ENCODE assay signal across 31 cellular contexts in genomic region chr2:214104967-214105366, GRCh38.
"Had no signal": no experiment of that assay in that cellular context is flagged by ENCODE, and none has a peak within 500 bp of the region (broad histone marks: within the 10 kb centered on the region; RNA-seq: fewer than 3 reads in every experiment).

No MANE protein-coding gene starts in this region.

- H3K9me3 ChIP-seq: adrenal gland, body of pancreas, breast epithelium, Peyer's patch, SJSA1, SK-N-SH had no signal

- H3K27ac ChIP-seq: adrenal gland, body of pancreas, breast epithelium, Peyer's patch, SJSA1 had no signal

- H3K36me3 ChIP-seq: adrenal gland, breast epithelium, Peyer's patch, SJSA1 had no signal

- H3K9me3 Mint-ChIP-seq: activated CD4-positive, alpha-beta memory T cell treated with anti-CD3 and anti-CD28 coated beads for 36 hours; activated T-cell treated with anti-CD3 and anti-CD28 coated beads, Interleukin-2, amount 50 U/mL, for 4 hours; activated T-helper 1 cell treated with anti-CD3 and anti-CD28 coated beads, Interleukin-12 subunit alpha, Interleukin-12 subunit beta, Interleukin-2, Interleukin-4 antibody, amounts not matched to agents 30 ng/mL and 10 ng/mL and 1 ng/mL, durations not matched to agents 14 hours and 24 hours and 36 hours; T-helper 1 cell treated with Interleukin-12 subunit alpha and Interleukin-12 subunit beta and Interleukin-4 antibody, amounts not matched to agents 30 μg/mL and 1 μg/mL, for 36 hours; T-helper 2 cell treated with Interferon-gamma antibody and Interleukin-4, amounts not matched to agents 5 μg/mL and 100 μg/mL, for 36 hours had no signal

- H3K36me3 Mint-ChIP-seq: activated CD4-positive, alpha-beta memory T cell treated with anti-CD3 and anti-CD28 coated beads for 36 hours had no signal

- H3K27ac Mint-ChIP-seq: activated CD4-positive, alpha-beta memory T cell treated with anti-CD3 and anti-CD28 coated beads for 36 hours; activated CD4-positive, alpha-beta T cell treated with anti-CD3 and anti-CD28 coated beads for 36 hours; activated naive CD4-positive, alpha-beta T cell treated with anti-CD3 and anti-CD28 coated beads for 36 hours; activated naive CD4-positive, alpha-beta T cell treated with anti-CD3 and anti-CD28 coated beads, Interleukin-2, amount 50 U/mL, for 72 hours; activated T-helper 1 cell treated with anti-CD3 and anti-CD28 coated beads, Interleukin-12 subunit alpha, Interleukin-12 subunit beta, Interleukin-2, Interleukin-4 antibody, amounts not matched to agents 30 ng/mL and 10 ng/mL and 1 ng/mL, durations not matched to agents 14 hours and 24 hours and 36 hours; T-helper 1 cell treated with Interleukin-12 subunit alpha and Interleukin-12 subunit beta and Interleukin-4 antibody, amounts not matched to agents 30 μg/mL and 1 μg/mL, for 36 hours; T-helper 2 cell treated with Interferon-gamma antibody and Interleukin-4, amounts not matched to agents 5 μg/mL and 100 μg/mL, for 36 hours had no signal

- DNase-seq: activated CD4-positive, alpha-beta memory T cell treated with anti-CD3 and anti-CD28 coated beads for 36 hours; activated CD4-positive, alpha-beta T cell treated with anti-CD3 and anti-CD28 coated beads for 36 hours; activated CD4-positive, alpha-beta T cell treated with anti-CD3 and anti-CD28 coated beads, Interleukin-2, amount 50 U/mL, for 1 hour; activated CD8-positive, alpha-beta memory T cell treated with anti-CD3 and anti-CD28 coated beads, Interleukin-2, amount 50 U/mL, for 4 hours; activated gamma-delta T cell treated with Interleukin-2 at 50 U/mL for 16 hours; activated naive CD4-positive, alpha-beta T cell treated with anti-CD3 and anti-CD28 coated beads for 36 hours; activated T-cell treated with anti-CD3 and anti-CD28 coated beads for 4 hours; activated T-cell treated with anti-CD3 and anti-CD28 coated beads, Interleukin-2, amount 50 U/mL, for 4 hours; adrenal gland; body of pancreas; MM.1S; MV-4-11; NCI-H1092; NCI-H1436 treated with DMSO at 0.1 percent for 48 hours; NCI-H187 treated with DMSO at 0.1 percent for 48 hours; NCI-H2081; NCI-H226; NCI-H524; NK-92 treated with Interleukin-12 subunit alpha and Interleukin-12 subunit beta, amount 100 ng/mL, for 24 hours; PC-3; Peyer's patch; RPMI8226; SHP77 treated with DMSO at 0.1 percent for 48 hours; SK-N-SH had no signal

- H3K27me3 ChIP-seq: adrenal gland, body of pancreas, breast epithelium, Peyer's patch, SJSA1 had no signal

- H3K4me1 Mint-ChIP-seq: activated CD4-positive, alpha-beta T cell treated with anti-CD3 and anti-CD28 coated beads for 36 hours had no signal

- H3K4me3 Mint-ChIP-seq: activated CD4-positive, alpha-beta memory T cell treated with anti-CD3 and anti-CD28 coated beads for 36 hours; activated CD4-positive, alpha-beta T cell treated with anti-CD3 and anti-CD28 coated beads for 36 hours; activated naive CD4-positive, alpha-beta T cell treated with anti-CD3 and anti-CD28 coated beads for 36 hours; activated T-cell treated with anti-CD3 and anti-CD28 coated beads, Interleukin-2, amount 50 U/mL, for 4 hours; activated T-helper 1 cell treated with anti-CD3 and anti-CD28 coated beads, Interleukin-12 subunit alpha, Interleukin-12 subunit beta, Interleukin-2, Interleukin-4 antibody, amounts not matched to agents 30 ng/mL and 10 ng/mL and 1 ng/mL, durations not matched to agents 14 hours and 24 hours and 36 hours; T-helper 1 cell treated with Interleukin-12 subunit alpha and Interleukin-12 subunit beta and Interleukin-4 antibody, amounts not matched to agents 30 μg/mL and 1 μg/mL, for 36 hours; T-helper 2 cell treated with Interferon-gamma antibody and Interleukin-4, amounts not matched to agents 5 μg/mL and 100 μg/mL, for 36 hours had no signal

- H3K27me3 Mint-ChIP-seq: activated CD4-positive, alpha-beta memory T cell treated with anti-CD3 and anti-CD28 coated beads for 36 hours; activated CD4-positive, alpha-beta T cell treated with anti-CD3 and anti-CD28 coated beads for 36 hours had no signal

- H3K4me2 ChIP-seq: SK-N-SH had no signal

- H3K9me2 ChIP-seq: SK-N-SH had no signal

- H3K9ac ChIP-seq: SK-N-SH had no signal

- H3K4me3 ChIP-seq: adrenal gland, body of pancreas, breast epithelium, K562, Peyer's patch, SJSA1 had no signal

- H3K4me1 ChIP-seq: adrenal gland, breast epithelium, Peyer's patch, SJSA1 had no signal
